15 cellular contexts compared by ENCODE assay signal in the genomic region with DNA sequence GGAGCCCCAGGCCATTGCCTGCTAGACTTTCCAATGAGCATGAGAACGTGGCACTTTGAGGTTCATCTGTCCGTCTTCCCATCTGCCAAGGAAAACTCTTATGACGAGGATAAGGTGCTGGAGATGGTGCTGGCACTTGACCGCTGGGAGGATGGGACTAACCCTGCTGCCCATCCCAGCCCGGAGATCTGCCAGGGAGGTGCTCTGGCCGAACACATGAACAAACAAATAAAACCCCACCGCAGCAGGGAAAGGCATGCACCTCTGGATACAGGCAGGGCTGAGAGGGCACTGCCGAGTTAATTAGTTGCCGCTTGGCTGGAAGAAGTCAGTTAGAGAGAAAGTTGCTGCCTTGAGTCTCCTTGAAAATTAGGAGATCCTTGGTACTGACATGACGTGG.
DNase-seq lines count a peak whose midpoint lies in the region; ATAC-seq lines count a peak whose summit lies in the region.
"Had no signal": no experiment of that assay in that cellular context is flagged by ENCODE, and none has a peak within 500 bp of the region (broad histone marks: within the 10 kb centered on the region; RNA-seq: fewer than 3 reads in every experiment).

No MANE protein-coding gene starts in this region.

- no peaks in the 10 kb centered on the region for H3K4me1 ChIP-seq in right cardiac atrium (ENCODE audit: control insufficient read depth, insufficient read depth, low read length)
- H3K4me1 ChIP-seq: HAP-1 had no signal

- peaks cover 6% of the 10 kb centered on the region for H3K4me1 Mint-ChIP-seq in activated naive CD8-positive, alpha-beta T cell treated with anti-CD3 and anti-CD28 coated beads, Interleukin-2, amount 50 U/mL, for 24 hours
- H3K4me1 Mint-ChIP-seq: B cell had no signal

- H3K4me3 Mint-ChIP-seq in activated naive CD8-positive, alpha-beta T cell treated with anti-CD3 and anti-CD28 coated beads, Interleukin-2, amount 50 U/mL, for 24 hours, result no peak overlapping the region
- H3K4me3 Mint-ChIP-seq: B cell; CD4-positive, alpha-beta T cell had no signal

- intact Hi-C loops in Right ventricle myocardium inferior (cut with DNase I), result no loop called here
- intact Hi-C loops in right cardiac atrium (cut with DNase I), result no loop called here

- no peaks in the 10 kb centered on the region for H3K9me3 Mint-ChIP-seq in activated naive CD8-positive, alpha-beta T cell treated with anti-CD3 and anti-CD28 coated beads, Interleukin-2, amount 50 U/mL, for 24 hours
- H3K9me3 Mint-ChIP-seq: CD4-positive, alpha-beta T cell had no signal

- no peaks in the 10 kb centered on the region for H3K36me3 Mint-ChIP-seq in activated naive CD8-positive, alpha-beta T cell treated with anti-CD3 and anti-CD28 coated beads, Interleukin-2, amount 50 U/mL, for 24 hours (ENCODE audit: low read depth)

- H3K4me3 ChIP-seq in right cardiac atrium (ENCODE audit: low read length), result no peak overlapping the region
- H3K4me3 ChIP-seq: HAP-1 had no signal

- no peak overlapping the region for H3K27ac ChIP-seq in right cardiac atrium (ENCODE audit: low read length)

- H3K27me3 Mint-ChIP-seq in activated naive CD8-positive, alpha-beta T cell treated with anti-CD3 and anti-CD28 coated beads, Interleukin-2, amount 50 U/mL, for 24 hours, result peaks cover 7% of the 10 kb centered on the region

- WGBS in right cardiac atrium, result 77% methylated on average over 10 of the region's 10 CpGs

- peak; percentile 55 for DNase-seq in Right ventricle myocardium inferior (ENCODE audit: missing footprints)
- DNase-seq in right cardiac atrium, result no peak
- peak; percentile 6 for DNase-seq in RPMI7951 (ENCODE audit: low read depth)
- peak; percentile 47 for DNase-seq in kidney tubule cell (ENCODE audit: low spot score)
- DNase-seq in activated CD8-positive, alpha-beta memory T cell treated with anti-CD3 and anti-CD28 coated beads, Interleukin-2, amount 50 U/mL, for 4 hours, result no peak
- DNase-seq in NCI-H2081 (lab: John Stamatoyannopoulos, UW), result no peak
- DNase-seq in activated naive CD8-positive, alpha-beta T cell treated with anti-CD3 and anti-CD28 coated beads, Interleukin-2, amount 50 U/mL, for 24 hours, result no peak
- DNase-seq: C1 segment of cervical spinal cord; CD4-positive, alpha-beta T cell; DMS153; DMS79 treated with DMSO at 0.1 percent for 48 hours; EL had no signal

- no peak overlapping the region for H3K27ac Mint-ChIP-seq in activated naive CD8-positive, alpha-beta T cell treated with anti-CD3 and anti-CD28 coated beads, Interleukin-2, amount 50 U/mL, for 24 hours
- H3K27ac Mint-ChIP-seq: B cell; CD4-positive, alpha-beta T cell had no signal

- H3K9me3 ChIP-seq in right cardiac atrium (ENCODE audit: control insufficient read depth, low read length), result no peaks in the 10 kb centered on the region
- H3K9me3 ChIP-seq: HAP-1 had no signal

- H3K27me3 ChIP-seq in right cardiac atrium (ENCODE audit: control insufficient read depth, insufficient read depth), result no peaks in the 10 kb centered on the region

- ATAC-seq in Right ventricle myocardium inferior (no peak), right cardiac atrium (no peak)
- no peak for ATAC-seq in activated naive CD8-positive, alpha-beta T cell treated with anti-CD3 and anti-CD28 coated beads, Interleukin-2, amount 50 U/mL, for 24 hours
- ATAC-seq: HepG2 had no signal

Comparison
In these comparisons a context has a peak if more than half of its experiments do, and no peak if none do; other contexts are left out.
1. DNase-seq: peak in Right ventricle myocardium inferior (single experiment), RPMI7951 (single experiment) and kidney tubule cell (single experiment); none in right cardiac atrium (0 of 3), activated CD8-positive, alpha-beta memory T cell treated with anti-CD3 and anti-CD28 coated beads, Interleukin-2, amount 50 U/mL, for 4 hours (single experiment), NCI-H2081 (0 of 2) and activated naive CD8-positive, alpha-beta T cell treated with anti-CD3 and anti-CD28 coated beads, Interleukin-2, amount 50 U/mL, for 24 hours (single experiment).